In genomic region chr1:116665001-116665400, GRCh38 we compare ENCODE assay signal across 11 cellular contexts. TPM values are rescaled to one million over a fixed set of nuclear protein-coding genes. Genes with fewer than 3 reads are reported as not detected.
A peak's percentile ranks its signal among the peaks of the same experiment; 100 is the strongest.
DNase-seq lines count a peak whose midpoint lies in the region; ATAC-seq and TF ChIP-seq lines count a peak whose summit lies in the region.
"Had no signal": no experiment of that assay in that cellular context is flagged by ENCODE, and none has a peak within 500 bp of the region (broad histone marks: within the 10 kb centered on the region; RNA-seq: fewer than 3 reads in every experiment).

No MANE protein-coding gene starts in this region.

- no peak for TF ChIP-seq POLR2A in esophagus squamous epithelium (IDR thresholded peaks at IDR 0.05)

- H4K20me1 ChIP-seq in PC-3 (ENCODE audit: low read length), result no peaks in the 10 kb centered on the region

- WGBS in esophagus squamous epithelium, 2 donors, result 10 to 50% methylated on average over 1 to 2 of the region's 3 CpGs

- peaks cover 6% of the 10 kb centered on the region for H3K36me3 Mint-ChIP-seq in nephron (ENCODE audit: low read depth)
- peaks cover 19% of the 10 kb centered on the region for H3K36me3 Mint-ChIP-seq in type B pancreatic cell
- no peaks in the 10 kb centered on the region for H3K36me3 Mint-ChIP-seq in T-helper 2 cell treated with Interferon-gamma antibody and Interleukin-4, amounts not matched to agents 5 μg/mL and 100 μg/mL, for 36 hours (ENCODE audit: low read depth)

- H3K27ac Mint-ChIP-seq in nephron, result no peak overlapping the region
- H3K27ac Mint-ChIP-seq in type B pancreatic cell, result no peak overlapping the region
- H3K27ac Mint-ChIP-seq in T-helper 2 cell treated with Interferon-gamma antibody and Interleukin-4, amounts not matched to agents 5 μg/mL and 100 μg/mL, for 36 hours, result no peak overlapping the region

- H3K4me2 ChIP-seq in PC-3 (ENCODE audit: low read length), result 0 out of 2 replicates have a peak overlapping the region, but pooled peaks have one; percentile 91

- H3K9me3 Mint-ChIP-seq in nephron, result no peaks in the 10 kb centered on the region
- H3K9me3 Mint-ChIP-seq in type B pancreatic cell, result no peaks in the 10 kb centered on the region
- no peaks in the 10 kb centered on the region for H3K9me3 Mint-ChIP-seq in T-helper 2 cell treated with Interferon-gamma antibody and Interleukin-4, amounts not matched to agents 5 μg/mL and 100 μg/mL, for 36 hours

- TF ChIP-seq CTCF in PC-3 (conservative IDR thresholded peaks at IDR 0.05; ENCODE audit: low read depth, low read length) (no peak), esophagus squamous epithelium (IDR thresholded peaks at IDR 0.05) (no peak), nephron (IDR thresholded peaks at IDR 0.05; ENCODE audit: unreplicated experiment in 3 of 3) (no peak), type B pancreatic cell (conservative IDR thresholded peaks at IDR 0.05) (no peak), GM13976 (IDR thresholded peaks at IDR 0.05; ENCODE audit: borderline replicate concordance, control extremely low read depth, extremely low read depth, insufficient read depth, missing control alignments) (no peak)

- H3K36me3 ChIP-seq in PC-3 (ENCODE audit: low read depth, low read length) (no peaks in the 10 kb centered on the region), esophagus squamous epithelium (no peaks in the 10 kb centered on the region)

- CTCF ChIA-PET in PC-3 (lab: Charles Lee), result no interaction called here

- H3K4me1 ChIP-seq in PC-3 (ENCODE audit: insufficient read depth, low read length) (peaks cover 15% of the 10 kb centered on the region; the same call in 1 of the 2 replicates), esophagus squamous epithelium (peaks cover 0 to 58% (median 16%) of the 10 kb centered on the region in 3 donors)

- in situ Hi-C loops in GM13976 (cut with MboI; ENCODE audit: low sequenced_read_pairs, unreplicated experiment), result no loop called here

- H3K4me3 ChIP-seq in PC-3 (ENCODE audit: low read length), result no peak overlapping the region
- H3K4me3 ChIP-seq in esophagus squamous epithelium, result peak overlapping the region in 3 of 4 donors; percentile 4 to 78 (median 76)

- no peak for ATAC-seq in PC-3

- peaks cover 18% of the 10 kb centered on the region for H3K4me1 Mint-ChIP-seq in nephron
- H3K4me1 Mint-ChIP-seq in type B pancreatic cell (ENCODE audit: unreplicated experiment), result peaks cover 43% of the 10 kb centered on the region
- H3K4me1 Mint-ChIP-seq in T-helper 2 cell treated with Interferon-gamma antibody and Interleukin-4, amounts not matched to agents 5 μg/mL and 100 μg/mL, for 36 hours (ENCODE audit: low read depth), result peaks cover 8% of the 10 kb centered on the region

- H3K27ac ChIP-seq in PC-3 (ENCODE audit: low read length) (no peak overlapping the region), esophagus squamous epithelium (no peak overlapping the region)

- no peaks in the 10 kb centered on the region for H3K9me2 ChIP-seq in PC-3 (replicated peaks; ENCODE audit: low read length)

- H3F3A ChIP-seq in PC-3 (ENCODE audit: low read length, unreplicated experiment), result no peaks in the 10 kb centered on the region

- no peaks in the 10 kb centered on the region for H3K79me2 ChIP-seq in PC-3 (ENCODE audit: low read length)

- no peak for DNase-seq in PC-3
- DNase-seq in esophagus squamous epithelium (lab: John Stamatoyannopoulos, UW), result no peak
- no peak for DNase-seq in type B pancreatic cell (ENCODE audit: extremely low spot score, unreplicated experiment)
- DNase-seq in T-helper 2 cell treated with Interferon-gamma antibody and Interleukin-4, amounts not matched to agents 5 μg/mL and 100 μg/mL, for 36 hours (ENCODE audit: low spot score), result no peak
- no peak for DNase-seq in GM13976 (ENCODE audit: low spot score)
- DNase-seq in germinal center (ENCODE audit: low spot score), result no peak
- DNase-seq: EL; KG1; NCI-H1092 treated with DMSO at 0.1 percent for 48 hours; NK-92 treated with Interleukin-12 subunit alpha and Interleukin-12 subunit beta, amount 100 ng/mL, for 24 hours had no signal

- POLR2A ChIA-PET in PC-3 (lab: Charles Lee; ENCODE audit: unreplicated experiment), result no interaction called here

- intact Hi-C loops in PC-3 (cut with micrococcal nuclease), result no loop called here
- intact Hi-C loops in esophagus squamous epithelium (cut with DNase I), result no loop called here

- H3K9me3 ChIP-seq in PC-3 (ENCODE audit: low read length), result no peaks in the 10 kb centered on the region
- no peaks in the 10 kb centered on the region for H3K9me3 ChIP-seq in esophagus squamous epithelium

- H3K27me3 ChIP-seq in PC-3 (ENCODE audit: low read length) (no peaks in the 10 kb centered on the region), esophagus squamous epithelium (peaks cover 0 to 8% (median 0%) of the 10 kb centered on the region in 4 donors)

- no TSS peak for BruUV-seq in PC-3 (replicated peaks; lab: Mats Ljungman, UMichigan)

- H3K4me3 Mint-ChIP-seq in nephron (peak overlapping the region; percentile 59 to 92 (median 91)), type B pancreatic cell (peak overlapping the region; percentile 97)
- H3K4me3 Mint-ChIP-seq in T-helper 2 cell treated with Interferon-gamma antibody and Interleukin-4, amounts not matched to agents 5 μg/mL and 100 μg/mL, for 36 hours, result no peak overlapping the region

- H3K27me3 Mint-ChIP-seq in nephron (ENCODE audit: low read depth) (peaks cover 40% of the 10 kb centered on the region), type B pancreatic cell (peaks cover 5% of the 10 kb centered on the region)
- peaks cover 47% of the 10 kb centered on the region for H3K27me3 Mint-ChIP-seq in T-helper 2 cell treated with Interferon-gamma antibody and Interleukin-4, amounts not matched to agents 5 μg/mL and 100 μg/mL, for 36 hours (ENCODE audit: low read depth)

- H2AFZ ChIP-seq in PC-3 (ENCODE audit: low read length), result no peak overlapping the region

- no peak overlapping the region for H3K9ac ChIP-seq in PC-3 (ENCODE audit: low read length)

RNA-seq across cellular contexts. Expression of gene IGSF3, which starts 2.5 kb away (rescaled TPM):
- total RNA-seq in PC-3 (2014; rRNA removed) (15.5 and 17.2 TPM in 2 replicates), esophagus squamous epithelium (10 to 100 TPM; 42.2 to 60.0 (median 55.4) TPM), type B pancreatic cell (ENCODE audit: low replicate concordance) (42.9 and 48.4 TPM in 2 replicates)
